16 cellular contexts compared by ENCODE assay signal in genomic region chr9:108552459-108553040, GRCh38.
A peak's percentile ranks its signal among the peaks of the same experiment; 100 is the strongest.
DNase-seq lines count a peak whose midpoint lies in the region; TF ChIP-seq lines count a peak whose summit lies in the region.
"Had no signal": no experiment of that assay in that cellular context is flagged by ENCODE, and none has a peak within 500 bp of the region (broad histone marks: within the 10 kb centered on the region; RNA-seq: fewer than 3 reads in every experiment).

No MANE protein-coding gene starts in this region.

- H3K4me1 ChIP-seq in smooth muscle cell (ENCODE audit: low read depth): peaks cover 15% of the 10 kb centered on the region
- H3K4me1 ChIP-seq: HAP-1, Peyer's patch had no signal

- peak overlapping the region; percentile 86 for H3K27ac ChIP-seq in smooth muscle cell (ENCODE audit: low read depth)
- H3K27ac ChIP-seq: Peyer's patch, sigmoid colon, tibial artery had no signal

- H2AFZ ChIP-seq in smooth muscle cell (ENCODE audit: low read depth): no peak overlapping the region

- H3K79me2 ChIP-seq in smooth muscle cell (ENCODE audit: low read depth): no peaks in the 10 kb centered on the region

- no peaks in the 10 kb centered on the region for H3K27me3 ChIP-seq in smooth muscle cell (ENCODE audit: low read depth)
- H3K27me3 ChIP-seq: Peyer's patch, sigmoid colon, tibial artery had no signal

- no peak for TF ChIP-seq CTCF in fibroblast of mammary gland (conservative IDR thresholded peaks at IDR 0.05; ENCODE audit: control insufficient read depth, insufficient read depth, low read depth, low read length)
- TF ChIP-seq CTCF in smooth muscle cell (IDR thresholded peaks at IDR 0.05; ENCODE audit: borderline replicate concordance, insufficient read depth, poor library complexity, severe bottlenecking): no peak

- 51% methylated on average over 7 of the region's 7 CpGs for WGBS in smooth muscle cell (ENCODE audit: low lambda C conversion rate)

- H3K4me3 ChIP-seq in fibroblast of mammary gland (ENCODE audit: control insufficient read depth, low read depth, low read length): no peak overlapping the region
- no peak overlapping the region for H3K4me3 ChIP-seq in smooth muscle cell
- H3K4me3 ChIP-seq: HAP-1, Peyer's patch, sigmoid colon, tibial artery had no signal

- H3K9ac ChIP-seq in smooth muscle cell (ENCODE audit: low read depth): peak overlapping the region; percentile 9

- H3K36me3 ChIP-seq in smooth muscle cell (ENCODE audit: low read depth): no peaks in the 10 kb centered on the region
- H3K36me3 ChIP-seq: HAP-1, Peyer's patch, sigmoid colon, tibial artery had no signal

- H4K20me1 ChIP-seq in smooth muscle cell (ENCODE audit: low read depth): no peaks in the 10 kb centered on the region

- peak; percentile 31 for DNase-seq in NCI-H1105 treated with DMSO at 0.1 percent for 48 hours (lab: John Stamatoyannopoulos, UW)
- DNase-seq in NCI-H1105 (lab: John Stamatoyannopoulos, UW): no peak
- DNase-seq in NCI-H774 (lab: John Stamatoyannopoulos, UW): peak; percentile 9
- DNase-seq in fibroblast of mammary gland (ENCODE audit: low read depth): peak; percentile 82
- DNase-seq in smooth muscle cell (lab: John Stamatoyannopoulos, UW; ENCODE audit: unreplicated experiment): no peak
- DNase-seq in NCI-H2171 treated with DMSO at 0.1 percent for 48 hours (lab: John Stamatoyannopoulos, UW): no peak
- no peak for DNase-seq in erythroblast (lab: John Stamatoyannopoulos, UW)
- DNase-seq in stimulated activated CD4-positive, alpha-beta T cell treated with anti-CD3 and anti-CD28 coated beads, Interleukin-4, amount 100 ng/mL, for 24 hours: no peak
- DNase-seq: activated CD4-positive, alpha-beta T cell treated with anti-CD3 and anti-CD28 coated beads, Interleukin-2, amount 50 U/mL, for 4 hours; DMS79; naive thymus-derived CD4-positive, alpha-beta T cell; NCI-H2081 treated with DMSO at 0.1 percent for 48 hours; sigmoid colon; tibial artery had no signal

- peak overlapping the region; percentile 75 for H3K4me2 ChIP-seq in smooth muscle cell

- no peaks in the 10 kb centered on the region for H3K9me3 ChIP-seq in smooth muscle cell (replicated peaks; ENCODE audit: low read depth)
- H3K9me3 ChIP-seq: HAP-1, Peyer's patch, sigmoid colon, tibial artery had no signal

- TF ChIP-seq POLR2A in erythroblast (IDR thresholded peaks at IDR 0.05; ENCODE audit: low read length): no peak

- H3F3A ChIP-seq in smooth muscle cell (ENCODE audit: low read depth): peaks cover 13% of the 10 kb centered on the region

Comparison
In these comparisons a context has a peak if more than half of its experiments do, and no peak if none do; other contexts are left out.
1. DNase-seq: peak in NCI-H1105 treated with DMSO at 0.1 percent for 48 hours (single experiment), NCI-H774 (single experiment) and fibroblast of mammary gland (single experiment); none in NCI-H1105 (single experiment), smooth muscle cell (single experiment), NCI-H2171 treated with DMSO at 0.1 percent for 48 hours (single experiment), erythroblast (0 of 2) and stimulated activated CD4-positive, alpha-beta T cell treated with anti-CD3 and anti-CD28 coated beads, Interleukin-4, amount 100 ng/mL, for 24 hours (single experiment).